ENCODE assay signal across 1 cellular context in the genomic region with DNA sequence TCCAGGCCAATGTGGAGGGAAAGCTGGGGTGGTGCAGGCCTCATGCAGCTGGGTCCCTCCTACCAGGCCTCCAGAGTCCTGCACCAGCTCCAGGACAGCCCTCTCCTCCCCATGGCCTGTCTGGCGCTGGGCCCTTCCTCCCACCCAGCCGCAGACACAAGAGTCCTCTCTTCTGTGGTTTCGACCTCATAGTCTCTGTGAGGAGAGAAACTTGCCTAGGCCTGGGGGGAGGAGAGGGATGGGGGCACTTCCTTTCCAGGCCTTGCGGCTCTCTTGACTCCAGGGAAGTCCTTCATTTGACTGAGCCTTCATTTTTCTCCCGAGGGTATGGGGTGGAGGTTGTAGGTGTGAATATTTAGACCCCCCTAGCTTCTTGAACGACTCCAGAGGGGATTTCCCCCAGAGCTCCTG.
TF ChIP-seq lines count a peak whose summit lies in the region.

No MANE protein-coding gene starts in this region.

TF ChIP-seq in endothelial cell of umbilical vein, 7 proteins besides CTCF, POLR2A, EP300 and RAD21:
- TF ChIP-seq GATA2 (IDR thresholded peaks at IDR 0.05; ENCODE audit: insufficient read depth, insufficient read length, low read depth, low read length) (no peak), JUN (IDR thresholded peaks at IDR 0.05; ENCODE audit: borderline replicate concordance, insufficient read depth, insufficient read length, low read depth) (no peak), MYC (IDR thresholded peaks at IDR 0.05; ENCODE audit: low read depth, low read length) (no peak), EZH2 (IDR thresholded peaks at IDR 0.05; ENCODE audit: borderline replicate concordance, low read depth, low read length, severe bottlenecking) (no peak), FOS (IDR thresholded peaks at IDR 0.05; ENCODE audit: borderline replicate concordance, insufficient read depth, low read length) (no peak), POLR2AphosphoS5 (IDR thresholded peaks at IDR 0.05; ENCODE audit: insufficient read depth, low read depth, low read length) (no peak)
- TF ChIP-seq, protein P1, sequence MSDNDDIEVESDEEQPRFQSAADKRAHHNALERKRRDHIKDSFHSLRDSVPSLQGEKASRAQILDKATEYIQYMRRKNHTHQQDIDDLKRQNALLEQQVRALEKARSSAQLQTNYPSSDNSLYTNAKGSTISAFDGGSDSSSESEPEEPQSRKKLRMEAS (IDR thresholded peaks at IDR 0.05; ENCODE audit: insufficient read depth, insufficient read length), result no peak
